ENCODE assay signal across 32 cellular contexts in the genomic region with DNA sequence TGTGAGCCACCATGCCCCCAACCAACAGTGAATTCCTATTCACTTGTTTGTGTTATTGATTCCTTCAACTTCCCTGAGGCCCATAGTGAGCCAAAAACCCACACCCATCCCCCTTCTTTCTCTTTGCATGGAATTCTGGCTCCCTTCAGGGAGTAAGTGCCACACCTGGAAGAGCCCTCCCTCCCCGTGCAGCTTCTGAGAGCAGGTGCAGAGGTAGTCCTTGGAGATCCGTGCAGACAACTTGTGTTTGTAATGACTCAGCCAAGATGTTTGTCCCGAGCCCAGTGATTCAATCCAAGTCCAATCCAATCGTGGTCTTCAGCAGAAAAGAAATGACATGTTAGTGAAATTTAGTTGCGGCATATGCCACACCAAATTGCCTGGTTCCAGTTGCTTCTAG. TPM values are rescaled to one million over a fixed set of nuclear protein-coding genes. Genes with fewer than 3 reads are reported as not detected.
"Had no signal": no experiment of that assay in that cellular context is flagged by ENCODE, and none has a peak within 500 bp of the region (broad histone marks: within the 10 kb centered on the region; RNA-seq: fewer than 3 reads in every experiment).

No MANE protein-coding gene starts in this region.

- H3K4me1 ChIP-seq: pancreas had no signal

- H3K36me3 ChIP-seq: heart left ventricle, pancreas, prostate gland had no signal

- DNase-seq: activated CD4-positive, alpha-beta T cell treated with anti-CD3 and anti-CD28 coated beads for 1 hour; activated CD4-positive, alpha-beta T cell treated with anti-CD3 and anti-CD28 coated beads, Interleukin-2, amount 50 U/mL, for 1 hour; activated CD8-positive, alpha-beta T cell treated with anti-CD3 and anti-CD28 coated beads, Interleukin-2, amount 10 ng/mL, durations not matched to agents 7 days and 5 days; activated naive CD4-positive, alpha-beta T cell treated with Interleukin-2 at 50 U/mL for 16 hours; activated T-cell treated with anti-CD3 and anti-CD28 coated beads for 4 hours; activated T-cell treated with anti-CD3 and anti-CD28 coated beads, Interleukin-2, amount 50 U/mL, for 72 hours; anterior cingulate cortex; effector memory CD8-positive, alpha-beta T cell; foreskin fibroblast; heart left ventricle; hypothalamus; immature natural killer cell; kidney; left colon; naive B cell; pancreas; retina; stimulated activated CD4-positive, alpha-beta T cell treated with anti-CD3 and anti-CD28 coated beads, Interleukin-1b, Interleukin-23, amount 100 ng/mL, for 48 hours; stimulated activated CD4-positive, alpha-beta T cell treated with anti-CD3 and anti-CD28 coated beads, Interleukin-4, amount 100 ng/mL, for 4 hours; stimulated activated CD8-positive, alpha-beta memory T cell treated with anti-CD3 and anti-CD28 coated beads, Interleukin-4, amount 100 ng/mL, for 48 hours; stimulated activated naive CD8-positive, alpha-beta T cell treated with anti-CD3 and anti-CD28 coated beads, Interleukin-15, amount 100 ng/mL, for 72 hours; substantia nigra; T-helper 1 cell; upper lobe of right lung had no signal

- H3K4me3 ChIP-seq: dorsolateral prefrontal cortex, heart left ventricle, pancreas, prostate gland, smooth muscle cell, upper lobe of right lung had no signal

- H3K4me2 ChIP-seq: smooth muscle cell had no signal

- H3K9me3 Mint-ChIP-seq: activated T-cell treated with anti-CD3 and anti-CD28 coated beads, Interleukin-2, amount 50 U/mL, for 72 hours; effector memory CD8-positive, alpha-beta T cell; immature natural killer cell; mesothelial cell of epicardium; stimulated activated naive CD8-positive, alpha-beta T cell treated with anti-CD3 and anti-CD28 coated beads, Interleukin-15, amount 100 ng/mL, for 72 hours had no signal

- H3K4me3 Mint-ChIP-seq: activated CD8-positive, alpha-beta T cell treated with anti-CD3 and anti-CD28 coated beads, Interleukin-2, amount 10 ng/mL, durations not matched to agents 7 days and 5 days; activated naive CD8-positive, alpha-beta T cell; activated T-cell treated with anti-CD3 and anti-CD28 coated beads, Interleukin-2, amount 50 U/mL, for 72 hours; effector memory CD8-positive, alpha-beta T cell; immature natural killer cell; mesothelial cell of epicardium; naive B cell; stimulated activated memory B cell treated with anti-CD40 and anti-IgM and Interleukin-4, amounts not matched to agents 10 μg/mL and 1 μg/mL and 100 μg/mL, for 72 hours; stimulated activated naive CD8-positive, alpha-beta T cell treated with anti-CD3 and anti-CD28 coated beads, Interleukin-15, amount 100 ng/mL, for 72 hours had no signal

- ATAC-seq: activated CD8-positive, alpha-beta T cell treated with anti-CD3 and anti-CD28 coated beads, Interleukin-2, amount 10 ng/mL, durations not matched to agents 7 days and 5 days; activated T-cell treated with anti-CD3 and anti-CD28 coated beads, Interleukin-2, amount 50 U/mL, for 72 hours; effector memory CD8-positive, alpha-beta T cell; heart left ventricle; left colon; pancreas; sciatic nerve; stimulated activated memory B cell treated with anti-CD40 and anti-IgM and Interleukin-4, amounts not matched to agents 10 μg/mL and 1 μg/mL and 100 μg/mL, for 72 hours; stimulated activated naive CD8-positive, alpha-beta T cell treated with anti-CD3 and anti-CD28 coated beads, Interleukin-15, amount 100 ng/mL, for 72 hours; upper lobe of right lung had no signal

- H3K27me3 ChIP-seq: dorsolateral prefrontal cortex, heart left ventricle, pancreas, upper lobe of right lung had no signal

- H3K27ac Mint-ChIP-seq: activated CD8-positive, alpha-beta T cell treated with anti-CD3 and anti-CD28 coated beads, Interleukin-2, amount 10 ng/mL, durations not matched to agents 7 days and 5 days; activated naive CD8-positive, alpha-beta T cell; activated T-cell treated with anti-CD3 and anti-CD28 coated beads, Interleukin-2, amount 50 U/mL, for 72 hours; effector memory CD8-positive, alpha-beta T cell; immature natural killer cell; stimulated activated memory B cell treated with anti-CD40 and anti-IgM and Interleukin-4, amounts not matched to agents 10 μg/mL and 1 μg/mL and 100 μg/mL, for 72 hours; stimulated activated naive CD8-positive, alpha-beta T cell treated with anti-CD3 and anti-CD28 coated beads, Interleukin-15, amount 100 ng/mL, for 72 hours had no signal

- H3K27ac ChIP-seq: dorsolateral prefrontal cortex, heart left ventricle, pancreas, prostate gland, upper lobe of right lung had no signal

- H3K36me3 Mint-ChIP-seq: activated naive CD8-positive, alpha-beta T cell; immature natural killer cell; naive B cell; stimulated activated memory B cell treated with anti-CD40 and anti-IgM and Interleukin-4, amounts not matched to agents 10 μg/mL and 1 μg/mL and 100 μg/mL, for 72 hours had no signal

- H3K9me3 ChIP-seq: heart left ventricle, pancreas, prostate gland, upper lobe of right lung had no signal

RNA-seq across cellular contexts. Expression of a gene that starts 27.4 kb away (rescaled TPM):
- total RNA-seq: activated CD8-positive, alpha-beta T cell treated with anti-CD3 and anti-CD28 coated beads, Interleukin-2, amount 10 ng/mL, durations not matched to agents 7 days and 5 days had no signal
- polyA plus RNA-seq: immature natural killer cell had no signal

RNA-seq across cellular contexts. Expression of a gene that starts 33.2 kb away (rescaled TPM):
- total RNA-seq: activated CD8-positive, alpha-beta T cell treated with anti-CD3 and anti-CD28 coated beads, Interleukin-2, amount 10 ng/mL, durations not matched to agents 7 days and 5 days; activated T-cell treated with anti-CD3 and anti-CD28 coated beads, Interleukin-2, amount 50 U/mL, for 72 hours; heart left ventricle; mesothelial cell of epicardium; prostate gland; sciatic nerve; smooth muscle cell; upper lobe of right lung had no signal
- polyA plus RNA-seq: neural cell, smooth muscle cell had no signal
